Comparison of ENCODE assay signal across 9 cellular contexts in the genomic region with DNA sequence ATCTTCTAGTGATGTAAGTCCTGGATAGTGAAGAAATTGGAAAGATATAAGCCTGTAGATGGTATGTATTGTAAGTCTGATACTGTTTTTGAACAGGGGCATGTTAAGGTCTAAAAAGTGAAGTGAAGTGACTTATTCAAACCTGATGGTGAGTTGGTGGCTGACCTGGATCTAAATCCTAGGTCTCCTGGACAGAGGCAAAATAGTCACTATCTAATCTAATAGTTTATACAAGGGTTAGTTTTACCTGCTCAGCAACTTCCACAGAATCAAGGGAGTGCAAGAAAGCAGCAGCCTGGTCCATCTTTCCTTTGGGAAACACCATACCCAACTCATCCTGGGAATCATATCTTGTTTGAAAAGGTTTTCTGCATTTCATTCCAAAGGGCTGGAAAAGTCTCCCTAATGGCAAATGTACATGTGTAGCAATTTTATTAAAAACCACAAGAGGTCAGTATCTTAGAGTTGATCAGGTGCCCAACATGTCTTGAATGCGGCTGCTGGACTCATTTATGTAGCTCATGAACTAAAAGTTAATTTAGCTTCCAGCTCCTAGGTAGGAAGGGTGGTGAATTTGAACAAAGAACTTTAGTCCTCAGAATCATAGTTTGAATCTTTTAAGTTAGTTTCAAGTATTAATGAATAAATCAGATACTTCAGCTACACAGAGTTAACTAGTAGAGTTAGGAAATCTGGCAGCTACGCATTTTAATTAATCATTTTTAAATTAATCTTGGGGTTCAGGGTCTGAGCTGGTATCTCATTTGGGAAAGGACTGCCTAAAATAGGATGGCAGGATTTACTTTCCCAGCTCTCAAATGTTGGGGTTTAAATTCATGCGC. TPM values are rescaled to one million over a fixed set of nuclear protein-coding genes. Genes with fewer than 3 reads are reported as not detected.
DNase-seq lines count a peak whose midpoint lies in the region; ATAC-seq and TF ChIP-seq lines count a peak whose summit lies in the region.
"Had no signal": no experiment of that assay in that cellular context is flagged by ENCODE, and none has a peak within 500 bp of the region (broad histone marks: within the 10 kb centered on the region; RNA-seq: fewer than 3 reads in every experiment).

No MANE protein-coding gene starts in this region.

- H3K9me3 ChIP-seq in adrenal gland (replicated peaks in 1 of 3) (no peaks in the 10 kb centered on the region), right cardiac atrium (ENCODE audit: control insufficient read depth, low read length) (no peaks in the 10 kb centered on the region), thyroid gland (no peaks in the 10 kb centered on the region), T-helper 17 cell (ENCODE audit: control insufficient read depth, low read length, poor library complexity, severe bottlenecking) (no peaks in the 10 kb centered on the region)

- H3K4me1 Mint-ChIP-seq in T-helper 17 cell = peaks cover 8% of the 10 kb centered on the region

- H3K27ac ChIP-seq in adrenal gland (no peak overlapping the region), right cardiac atrium (ENCODE audit: low read length) (no peak overlapping the region), thyroid gland (no peak overlapping the region)

- H3K4me3 ChIP-seq in adrenal gland = no peak overlapping the region
- no peak overlapping the region for H3K4me3 ChIP-seq in right cardiac atrium (ENCODE audit: low read length)
- no peak overlapping the region for H3K4me3 ChIP-seq in thyroid gland (replicated peaks in 1 of 3)

- peaks cover 0 to 9% of the 10 kb centered on the region in 2 donors for H3K4me1 ChIP-seq in adrenal gland (replicated peaks in 1 of 2)
- H3K4me1 ChIP-seq in right cardiac atrium (ENCODE audit: control insufficient read depth, insufficient read depth, low read length) = no peaks in the 10 kb centered on the region
- H3K4me1 ChIP-seq in thyroid gland = no peaks in the 10 kb centered on the region

- H3K27me3 Mint-ChIP-seq in T-helper 17 cell = no peaks in the 10 kb centered on the region
- H3K27me3 Mint-ChIP-seq: activated B cell treated with CpG ODN at 0.5 μM for 24 hours had no signal

- H3K36me3 ChIP-seq in adrenal gland (replicated peaks in 1 of 2) (peaks cover 0 to 44% of the 10 kb centered on the region in 2 donors), thyroid gland (peaks cover 0 to 10% of the 10 kb centered on the region in 2 donors)

- H3K36me3 Mint-ChIP-seq in T-helper 17 cell (ENCODE audit: low read depth) = peaks cover 19% of the 10 kb centered on the region

- TF ChIP-seq CTCF in adrenal gland (IDR thresholded peaks at IDR 0.05) (peak; percentile 48 to 68 (median 57)), thyroid gland (IDR thresholded peaks at IDR 0.05) (peak in 5 of 6 experiments; percentile 25 to 73 (median 64))

- no peaks in the 10 kb centered on the region for H3K27me3 ChIP-seq in adrenal gland
- no peaks in the 10 kb centered on the region for H3K27me3 ChIP-seq in right cardiac atrium (ENCODE audit: control insufficient read depth, insufficient read depth)
- no peaks in the 10 kb centered on the region for H3K27me3 ChIP-seq in thyroid gland

- ATAC-seq in right cardiac atrium = peak; percentile 55 to 56
- no peak for ATAC-seq in HG03139 (IDR thresholded peaks at IDR 0.05; ENCODE audit: unreplicated experiment)
- no peak for ATAC-seq in T-helper 17 cell

- intact Hi-C loops in adrenal gland (cut with DNase I) = loop anchor here in 1 of 2 donors (5.0 to 10.0 kb wide), 2 partner anchors 217 to 519 kb away; no protein-coding TSS in a partner anchor
- intact Hi-C loops in right cardiac atrium (cut with DNase I) = loop anchor here in 2 of 4 donors (10.0 kb wide), 1 partner anchor 127 kb away; a partner anchor contains a TSS
- intact Hi-C loops in thyroid gland (cut with DNase I) = loop anchor here (5.0 kb wide), 1 partner anchor 129 kb away; no protein-coding TSS in a partner anchor

- in situ Hi-C loops in G401 (cut with HindIII; ENCODE audit: low sequenced_read_pairs) = no loop called here

- DNase-seq in G401 (ENCODE audit: low spot score) = peak; percentile 55
- DNase-seq in LoVo (ENCODE audit: low spot score) = peak; percentile 60
- DNase-seq in adrenal gland = peak in 3 of 7 donors; percentile 27 to 39 (median 37)
- DNase-seq in right cardiac atrium = no peak
- peak; percentile 15 to 16 for DNase-seq in thyroid gland
- no peak for DNase-seq in activated gamma-delta T cell treated with Interleukin-2 at 50 U/mL for 16 hours
- no peak for DNase-seq in T-helper 17 cell
- DNase-seq: activated B cell treated with CpG ODN at 0.5 μM for 24 hours had no signal

- H3K4me3 Mint-ChIP-seq in T-helper 17 cell = no peak overlapping the region
- H3K4me3 Mint-ChIP-seq: activated B cell treated with CpG ODN at 0.5 μM for 24 hours had no signal

- TF ChIP-seq POLR2A in adrenal gland (IDR thresholded peaks at IDR 0.05) = no peak
- TF ChIP-seq POLR2A in thyroid gland (IDR thresholded peaks at IDR 0.05) = no peak

- H3K27ac Mint-ChIP-seq in T-helper 17 cell = no peak overlapping the region
- H3K27ac Mint-ChIP-seq: activated B cell treated with CpG ODN at 0.5 μM for 24 hours had no signal

- WGBS in adrenal gland, 4 donors = 67 to 74% (median 70%) methylated on average over 3 of the region's 3 CpGs
- 74% methylated on average over 3 of the region's 3 CpGs for WGBS in right cardiac atrium
- WGBS in thyroid gland, 2 donors = 77 to 78% methylated on average over 3 of the region's 3 CpGs

RNA-seq across cellular contexts. Expression of a gene that starts 26.0 kb away (rescaled TPM):
- 35.6 and 68.8 TPM in 2 replicates for total RNA-seq in G401 (2014; rRNA removed; shearing (Covaris generic))
- total RNA-seq in adrenal gland (10 to 100 TPM in 6 of 8 donors, 1 to 10 TPM in 2; 8.7 to 28.3 (median 14.4) TPM), right cardiac atrium (1 to 10 TPM; 6.5 to 7.9 (median 7.1) TPM), thyroid gland (10 to 100 TPM in 1 of 4 donors, 1 to 10 TPM in 3; 4.8 to 10.3 (median 8.8) TPM), T-helper 17 cell (10 to 100 TPM; 10.4 to 10.8 TPM)
- polyA plus RNA-seq in adrenal gland (10 to 100 TPM in 1 of 3 donors, 1 to 10 TPM in 2; 2.9 to 11.3 (median 3.9) TPM), right cardiac atrium (1.9 TPM)

RNA-seq across cellular contexts. Expression of a gene that starts 26.2 kb away (rescaled TPM):
- 2.8 and 14.2 TPM in 2 replicates for total RNA-seq in G401 (2014; rRNA removed; shearing (Covaris generic))
- 10 to 100 TPM in 7 of 8 donors, 1 to 10 TPM in 1; 9.6 to 18.4 (median 15.1) TPM for total RNA-seq in adrenal gland
- 10 to 100 TPM in 1 of 3 donors, 1 to 10 TPM in 2; 2.3 to 24.8 (median 3.7) TPM for polyA plus RNA-seq in adrenal gland
- 10 to 100 TPM; 10.9 to 13.7 (median 13.0) TPM for total RNA-seq in right cardiac atrium
- polyA plus RNA-seq in right cardiac atrium = 4.2 TPM
- total RNA-seq in thyroid gland = 10 to 100 TPM; 18.1 to 23.5 (median 19.4) TPM
- 10 to 100 TPM in 1 of 2 donors, 1 to 10 TPM in 1; 5.9 to 10.7 TPM for total RNA-seq in T-helper 17 cell

Comparison
In these comparisons a context has a peak if more than half of its experiments do, and no peak if none do; other contexts are left out.
1. DNase-seq: peak in G401 (single experiment), LoVo (single experiment) and thyroid gland (2 of 2); none in right cardiac atrium (0 of 3), activated gamma-delta T cell treated with Interleukin-2 at 50 U/mL for 16 hours (single experiment) and T-helper 17 cell (0 of 3).
2. ATAC-seq: peak in right cardiac atrium (2 of 2); none in HG03139 (single experiment) and T-helper 17 cell (single experiment).